22 cellular contexts compared by ENCODE assay signal in genomic region chr11:32479291-32479690, GRCh38. TPM values are rescaled to one million over a fixed set of nuclear protein-coding genes. Genes with fewer than 3 reads are reported as not detected.
A peak's percentile ranks its signal among the peaks of the same experiment; 100 is the strongest.
DNase-seq lines count a peak whose midpoint lies in the region; ATAC-seq and TF ChIP-seq lines count a peak whose summit lies in the region.
"Had no signal": no experiment of that assay in that cellular context is flagged by ENCODE, and none has a peak within 500 bp of the region (broad histone marks: within the 10 kb centered on the region; RNA-seq: fewer than 3 reads in every experiment).

No MANE protein-coding gene starts in this region.

- H3K36me3 Mint-ChIP-seq in nephron (ENCODE audit: low read depth), result no peaks in the 10 kb centered on the region
- H3K36me3 Mint-ChIP-seq: CD4-positive, CD25-positive, alpha-beta regulatory T cell had no signal

- TF ChIP-seq CTCF in left ventricle myocardium inferior (IDR thresholded peaks at IDR 0.05; ENCODE audit: borderline replicate concordance), result no peak
- no peak for TF ChIP-seq CTCF in nephron (IDR thresholded peaks at IDR 0.05; ENCODE audit: unreplicated experiment in 3 of 3)
- TF ChIP-seq CTCF in adrenal gland (IDR thresholded peaks at IDR 0.05), result no peak

- H3K36me3 ChIP-seq in left ventricle myocardium inferior (no peaks in the 10 kb centered on the region), adrenal gland (replicated peaks in 1 of 2) (no peaks in the 10 kb centered on the region)
- H3K36me3 ChIP-seq: BLaER1 had no signal

- no peak for TF ChIP-seq POLR2A in adrenal gland (IDR thresholded peaks at IDR 0.05)

- H3K4me3 Mint-ChIP-seq in nephron, result peak overlapping the region in 1 of 3 experiments; percentile 11
- H3K4me3 Mint-ChIP-seq: CD4-positive, CD25-positive, alpha-beta regulatory T cell had no signal

- peaks cover 59% of the 10 kb centered on the region for H3K4me1 Mint-ChIP-seq in nephron
- H3K4me1 Mint-ChIP-seq: CD4-positive, CD25-positive, alpha-beta regulatory T cell had no signal

- H3K27me3 Mint-ChIP-seq in nephron (ENCODE audit: low read depth), result no peaks in the 10 kb centered on the region

- no peaks in the 10 kb centered on the region for H3K9me3 Mint-ChIP-seq in nephron
- H3K9me3 Mint-ChIP-seq: CD4-positive, CD25-positive, alpha-beta regulatory T cell had no signal

- H3K9me3 ChIP-seq in left ventricle myocardium inferior (replicated peaks) (no peaks in the 10 kb centered on the region), adrenal gland (replicated peaks in 1 of 3) (no peaks in the 10 kb centered on the region)
- H3K9me3 ChIP-seq: BLaER1 had no signal

- 67 to 82% (median 75%) methylated on average over 4 of the region's 4 CpGs for WGBS in adrenal gland, 4 donors

- intact Hi-C loops in Right ventricle myocardium superior (cut with DNase I), result no loop called here
- intact Hi-C loops in left ventricle myocardium inferior (cut with micrococcal nuclease), result no loop called here
- intact Hi-C loops in adrenal gland (cut with DNase I), result no loop called here

- ATAC-seq in Right ventricle myocardium superior (ENCODE audit: poor library complexity) (peak; percentile 85), GM18858 (IDR thresholded peaks at IDR 0.05; ENCODE audit: unreplicated experiment) (no peak)
- ATAC-seq: HCT116 had no signal

- H3K4me3 ChIP-seq in left ventricle myocardium inferior (no peak overlapping the region), adrenal gland (no peak overlapping the region)
- H3K4me3 ChIP-seq: BLaER1, PC-9 had no signal

- DNase-seq in Right ventricle myocardium superior (no peak), left ventricle myocardium inferior (no peak), NCI-H524 treated with DMSO at 0.1 percent for 48 hours (lab: John Stamatoyannopoulos, UW) (peak; percentile 51), adrenal gland (no peak), SW 1271 (lab: John Stamatoyannopoulos, UW) (no peak)
- DNase-seq: CD4-positive, CD25-positive, alpha-beta regulatory T cell; DMS153; DND-41; GOT3; NCI-H1092; NCI-H1436; NCI-H187; NCI-H2081 treated with DMSO at 0.1 percent for 48 hours; NCI-H446; NCI-H526 treated with DMSO at 0.1 percent for 48 hours; PC-9; SHP77 had no signal

- peaks cover 16% of the 10 kb centered on the region for H3K4me1 ChIP-seq in left ventricle myocardium inferior
- no peaks in the 10 kb centered on the region for H3K4me1 ChIP-seq in adrenal gland (replicated peaks in 1 of 2)
- H3K4me1 ChIP-seq: BLaER1 had no signal

- peak overlapping the region; percentile 83 to 92 (median 89) for H3K27ac Mint-ChIP-seq in nephron
- H3K27ac Mint-ChIP-seq: CD4-positive, CD25-positive, alpha-beta regulatory T cell had no signal

- H3K27ac ChIP-seq in left ventricle myocardium inferior (replicated peaks), result no peak overlapping the region
- no peak overlapping the region for H3K27ac ChIP-seq in adrenal gland
- H3K27ac ChIP-seq: BLaER1, HL-60, PC-9 had no signal

- H3K27me3 ChIP-seq in left ventricle myocardium inferior (ENCODE audit: low read depth), result no peaks in the 10 kb centered on the region
- H3K27me3 ChIP-seq in adrenal gland, result no peaks in the 10 kb centered on the region
- H3K27me3 ChIP-seq: BLaER1 had no signal

RNA-seq across cellular contexts. Expression of gene WT1, which starts 44.0 kb away (rescaled TPM):
- total RNA-seq in Right ventricle myocardium superior (2.3 TPM), left ventricle myocardium inferior (2.0 TPM), adrenal gland (1 to 10 TPM in 1 of 8 donors, under 1 TPM in 4, not detected in 3; 0.14 to 2.8 (median 0.42) TPM)
- polyA plus RNA-seq in adrenal gland, result under 1 TPM; 0.15 to 0.56 (median 0.34) TPM
- total RNA-seq: CD4-positive, CD25-positive, alpha-beta regulatory T cell; PC-9 had no signal
- polyA plus RNA-seq: CD4-positive, CD25-positive, alpha-beta regulatory T cell had no signal
